ENCODE assay signal across 28 cellular contexts in genomic region chr9:135416771-135417290, GRCh38.
"Had no signal": no experiment of that assay in that cellular context is flagged by ENCODE, and none has a peak within 500 bp of the region (broad histone marks: within the 10 kb centered on the region; RNA-seq: fewer than 3 reads in every experiment).

No MANE protein-coding gene starts in this region.

- H3K4me1 Mint-ChIP-seq: activated naive CD8-positive, alpha-beta T cell treated with anti-CD3 and anti-CD28 coated beads for 36 hours; immature natural killer cell; mesothelial cell of epicardium; naive thymus-derived CD8-positive, alpha-beta T cell; neural crest cell; stimulated activated effector memory CD8-positive, alpha-beta T cell treated with anti-CD3 and anti-CD28 coated beads, Interleukin-12 subunit alpha, Interleukin-12 subunit beta, amount 100 ng/mL, for 72 hours had no signal

- ATAC-seq: activated CD8-positive, alpha-beta T cell treated with anti-CD3 and anti-CD28 coated beads, Interleukin-2, amount 10 ng/mL, durations not matched to agents 7 days and 5 days; gastroesophageal sphincter; naive thymus-derived CD8-positive, alpha-beta T cell; right cardiac atrium; stimulated activated effector memory CD8-positive, alpha-beta T cell treated with anti-CD3 and anti-CD28 coated beads, Interleukin-12 subunit alpha, Interleukin-12 subunit beta, amount 100 ng/mL, for 72 hours had no signal

- H3K9me3 ChIP-seq: ascending aorta, gastroesophageal sphincter, thoracic aorta had no signal

- FAIRE-seq: endometrium, urothelium cell line had no signal

- H3K27ac ChIP-seq: ascending aorta, epithelial cell of prostate, gastroesophageal sphincter, parathyroid adenoma, thoracic aorta had no signal

- H3K27me3 Mint-ChIP-seq: activated B cell treated with CpG ODN at 0.5 μM for 24 hours had no signal

- H3K9me3 Mint-ChIP-seq: activated B cell treated with CpG ODN at 0.5 μM for 24 hours; activated naive CD4-positive, alpha-beta T cell treated with anti-CD3 and anti-CD28 coated beads for 36 hours; activated naive CD8-positive, alpha-beta T cell treated with anti-CD3 and anti-CD28 coated beads for 36 hours; brain; dendritic cell treated with granulocyte-macrophage colony-stimulating factor and Interleukin-4, amounts not matched to agents 40 ng/mL and 50 ng/mL, for 4 days; immature natural killer cell; mesothelial cell of epicardium; naive thymus-derived CD8-positive, alpha-beta T cell; neural crest cell; stimulated activated effector memory CD8-positive, alpha-beta T cell treated with anti-CD3 and anti-CD28 coated beads, Interleukin-12 subunit alpha, Interleukin-12 subunit beta, amount 100 ng/mL, for 72 hours; stimulated activated naive CD8-positive, alpha-beta T cell treated with anti-CD3 and anti-CD28 coated beads, Interleukin-15, Interleukin-2, amounts not matched to agents 100 ng/mL and 50 ng/mL, for 24 hours; T-helper 2 cell treated with Interferon-gamma antibody and Interleukin-4, amounts not matched to agents 5 μg/mL and 100 μg/mL, for 36 hours had no signal

- H3K36me3 Mint-ChIP-seq: activated naive CD8-positive, alpha-beta T cell treated with anti-CD3 and anti-CD28 coated beads for 36 hours; brain; immature natural killer cell; mesothelial cell of epicardium; naive thymus-derived CD8-positive, alpha-beta T cell; stimulated activated effector memory CD8-positive, alpha-beta T cell treated with anti-CD3 and anti-CD28 coated beads, Interleukin-12 subunit alpha, Interleukin-12 subunit beta, amount 100 ng/mL, for 72 hours had no signal

- DNase-seq: activated B cell treated with CpG ODN at 0.5 μM for 24 hours; activated CD8-positive, alpha-beta T cell treated with anti-CD3 and anti-CD28 coated beads, Interleukin-2, amount 10 ng/mL, durations not matched to agents 7 days and 5 days; activated effector memory CD4-positive, alpha-beta T cell treated with anti-CD3 and anti-CD28 coated beads, Interleukin-2, amount 50 U/mL, for 16 hours; activated naive CD4-positive, alpha-beta T cell treated with anti-CD3 and anti-CD28 coated beads for 36 hours; activated naive CD8-positive, alpha-beta T cell treated with anti-CD3 and anti-CD28 coated beads for 36 hours; central memory CD4-positive, alpha-beta T cell; effector CD4-positive, alpha-beta T cell; hypothalamus; immature natural killer cell; naive thymus-derived CD8-positive, alpha-beta T cell; right cardiac atrium; stimulated activated CD4-positive, alpha-beta T cell treated with anti-CD3 and anti-CD28 coated beads, Interleukin-4, amount 100 ng/mL, for 1 hour; T-helper 1 cell; trophoblast cell had no signal

- H3K27me3 ChIP-seq: ascending aorta had no signal

- H3K4me1 ChIP-seq: ascending aorta, parathyroid adenoma had no signal

- H3K36me3 ChIP-seq: ascending aorta, gastroesophageal sphincter, thoracic aorta had no signal

- H3K27ac Mint-ChIP-seq: activated B cell treated with CpG ODN at 0.5 μM for 24 hours; activated CD8-positive, alpha-beta T cell treated with anti-CD3 and anti-CD28 coated beads, Interleukin-2, amount 10 ng/mL, durations not matched to agents 7 days and 5 days; activated naive CD4-positive, alpha-beta T cell treated with anti-CD3 and anti-CD28 coated beads for 36 hours; activated naive CD8-positive, alpha-beta T cell treated with anti-CD3 and anti-CD28 coated beads for 36 hours; brain; dendritic cell treated with granulocyte-macrophage colony-stimulating factor and Interleukin-4, amounts not matched to agents 40 ng/mL and 50 ng/mL, for 4 days; immature natural killer cell; mesothelial cell of epicardium; naive thymus-derived CD8-positive, alpha-beta T cell; stimulated activated effector memory CD8-positive, alpha-beta T cell treated with anti-CD3 and anti-CD28 coated beads, Interleukin-12 subunit alpha, Interleukin-12 subunit beta, amount 100 ng/mL, for 72 hours; stimulated activated naive CD8-positive, alpha-beta T cell treated with anti-CD3 and anti-CD28 coated beads, Interleukin-15, Interleukin-2, amounts not matched to agents 100 ng/mL and 50 ng/mL, for 24 hours; T-helper 2 cell treated with Interferon-gamma antibody and Interleukin-4, amounts not matched to agents 5 μg/mL and 100 μg/mL, for 36 hours had no signal

- H3K4me3 Mint-ChIP-seq: activated B cell treated with CpG ODN at 0.5 μM for 24 hours; activated CD8-positive, alpha-beta T cell treated with anti-CD3 and anti-CD28 coated beads, Interleukin-2, amount 10 ng/mL, durations not matched to agents 7 days and 5 days; activated naive CD4-positive, alpha-beta T cell treated with anti-CD3 and anti-CD28 coated beads for 36 hours; activated naive CD8-positive, alpha-beta T cell treated with anti-CD3 and anti-CD28 coated beads for 36 hours; brain; dendritic cell treated with granulocyte-macrophage colony-stimulating factor and Interleukin-4, amounts not matched to agents 40 ng/mL and 50 ng/mL, for 4 days; immature natural killer cell; mesothelial cell of epicardium; naive thymus-derived CD8-positive, alpha-beta T cell; neural crest cell; stimulated activated effector memory CD8-positive, alpha-beta T cell treated with anti-CD3 and anti-CD28 coated beads, Interleukin-12 subunit alpha, Interleukin-12 subunit beta, amount 100 ng/mL, for 72 hours; stimulated activated naive CD8-positive, alpha-beta T cell treated with anti-CD3 and anti-CD28 coated beads, Interleukin-15, Interleukin-2, amounts not matched to agents 100 ng/mL and 50 ng/mL, for 24 hours; T-helper 2 cell treated with Interferon-gamma antibody and Interleukin-4, amounts not matched to agents 5 μg/mL and 100 μg/mL, for 36 hours had no signal

- H3K4me3 ChIP-seq: ascending aorta, gastroesophageal sphincter, thoracic aorta had no signal
